In genomic region chr12:28130625-28131598, GRCh38 we compare ENCODE assay signal across 10 cellular contexts. TPM values are rescaled to one million over a fixed set of nuclear protein-coding genes. Genes with fewer than 3 reads are reported as not detected.
DNase-seq lines count a peak whose midpoint lies in the region; FAIRE-seq and TF ChIP-seq lines count a peak whose summit lies in the region.
"Had no signal": no experiment of that assay in that cellular context is flagged by ENCODE, and none has a peak within 500 bp of the region (broad histone marks: within the 10 kb centered on the region; RNA-seq: fewer than 3 reads in every experiment).

No MANE protein-coding gene starts in this region.

- no peak overlapping the region for H3K4me3 ChIP-seq in esophagus muscularis mucosa
- H3K4me3 ChIP-seq in skeletal muscle satellite cell (ENCODE audit: low read length), result no peak overlapping the region
- H3K4me3 ChIP-seq in effector memory CD4-positive, alpha-beta T cell (ENCODE audit: insufficient read depth, low read depth, low read length, poor library complexity, severe bottlenecking), result no peak overlapping the region

- intact Hi-C loops in activated CD4-positive, alpha-beta memory T cell treated with anti-CD3 and anti-CD28 coated beads for 36 hours (cut with micrococcal nuclease), result no loop called here
- intact Hi-C loops in esophagus muscularis mucosa (cut with DNase I), result no loop called here

- peaks cover 11% of the 10 kb centered on the region for H3K4me1 Mint-ChIP-seq in activated CD4-positive, alpha-beta memory T cell treated with anti-CD3 and anti-CD28 coated beads for 36 hours (ENCODE audit: low read depth)
- peaks cover 1% of the 10 kb centered on the region for H3K4me1 Mint-ChIP-seq in activated CD4-positive, alpha-beta memory T cell treated with anti-CD3 and anti-CD28 coated beads, Interleukin-2, amount 10 ng/mL, durations not matched to agents 7 days and 5 days

- H3K9me3 Mint-ChIP-seq in activated CD4-positive, alpha-beta memory T cell treated with anti-CD3 and anti-CD28 coated beads for 36 hours, result no peaks in the 10 kb centered on the region
- H3K9me3 Mint-ChIP-seq in activated CD4-positive, alpha-beta memory T cell treated with anti-CD3 and anti-CD28 coated beads, Interleukin-2, amount 10 ng/mL, durations not matched to agents 7 days and 5 days, result no peaks in the 10 kb centered on the region

- H3K4me1 ChIP-seq in esophagus muscularis mucosa (peaks cover 0 to 11% (median 4%) of the 10 kb centered on the region in 4 donors), skeletal muscle satellite cell (ENCODE audit: control insufficient read depth, insufficient read depth, low read length) (peaks cover 21% of the 10 kb centered on the region)
- no peaks in the 10 kb centered on the region for H3K4me1 ChIP-seq in effector memory CD4-positive, alpha-beta T cell (ENCODE audit: control insufficient read depth, insufficient read depth, low read length, poor library complexity, severe bottlenecking)

- TF ChIP-seq POLR2A in esophagus muscularis mucosa (IDR thresholded peaks at IDR 0.05; ENCODE audit: low read depth), result no peak

- H3K4me3 Mint-ChIP-seq in activated CD4-positive, alpha-beta memory T cell treated with anti-CD3 and anti-CD28 coated beads for 36 hours, result no peak overlapping the region
- H3K4me3 Mint-ChIP-seq in activated CD4-positive, alpha-beta memory T cell treated with anti-CD3 and anti-CD28 coated beads, Interleukin-2, amount 10 ng/mL, durations not matched to agents 7 days and 5 days, result no peak overlapping the region

- H3K36me3 ChIP-seq in esophagus muscularis mucosa (no peaks in the 10 kb centered on the region), skeletal muscle satellite cell (ENCODE audit: insufficient read depth, low read length) (no peaks in the 10 kb centered on the region)
- no peaks in the 10 kb centered on the region for H3K36me3 ChIP-seq in effector memory CD4-positive, alpha-beta T cell (ENCODE audit: control insufficient read depth, insufficient read depth, low read length)

- H3K9me3 ChIP-seq in esophagus muscularis mucosa (no peaks in the 10 kb centered on the region), skeletal muscle satellite cell (replicated peaks; ENCODE audit: low read length) (no peaks in the 10 kb centered on the region)
- H3K9me3 ChIP-seq in effector memory CD4-positive, alpha-beta T cell (ENCODE audit: control insufficient read depth, low read length), result no peaks in the 10 kb centered on the region

- POLR2A ChIA-PET in activated CD4-positive, alpha-beta memory T cell treated with anti-CD3 and anti-CD28 coated beads for 36 hours (lab: Charles Lee), result no interaction called here
- POLR2A ChIA-PET in activated CD4-positive, alpha-beta memory T cell treated with anti-CD3 and anti-CD28 coated beads, Interleukin-2, amount 10 ng/mL, durations not matched to agents 7 days and 5 days (lab: Charles Lee), result no interaction called here

- H3K27me3 ChIP-seq in esophagus muscularis mucosa, result no peaks in the 10 kb centered on the region
- H3K27me3 ChIP-seq in skeletal muscle satellite cell (ENCODE audit: control insufficient read depth, insufficient read depth, low read length), result no peaks in the 10 kb centered on the region
- H3K27me3 ChIP-seq in effector memory CD4-positive, alpha-beta T cell (replicated peaks; ENCODE audit: control insufficient read depth, insufficient read depth, low read length, poor library complexity, severe bottlenecking), result no peaks in the 10 kb centered on the region

- H3K27ac ChIP-seq in esophagus muscularis mucosa (replicated peaks in 1 of 4), result peak overlapping the region in 3 of 4 donors; percentile 13 to 32 (median 15)
- H3K27ac ChIP-seq in effector memory CD4-positive, alpha-beta T cell (ENCODE audit: insufficient read depth, low read length, poor library complexity, severe bottlenecking), result no peak overlapping the region
- H3K27ac ChIP-seq: KMS-11 had no signal

- no peak for TF ChIP-seq CTCF in esophagus muscularis mucosa (IDR thresholded peaks at IDR 0.05)

- H3K27me3 Mint-ChIP-seq in activated CD4-positive, alpha-beta memory T cell treated with anti-CD3 and anti-CD28 coated beads for 36 hours, result no peaks in the 10 kb centered on the region
- no peaks in the 10 kb centered on the region for H3K27me3 Mint-ChIP-seq in activated CD4-positive, alpha-beta memory T cell treated with anti-CD3 and anti-CD28 coated beads, Interleukin-2, amount 10 ng/mL, durations not matched to agents 7 days and 5 days

- H3K36me3 Mint-ChIP-seq in activated CD4-positive, alpha-beta memory T cell treated with anti-CD3 and anti-CD28 coated beads for 36 hours, result no peaks in the 10 kb centered on the region
- no peaks in the 10 kb centered on the region for H3K36me3 Mint-ChIP-seq in activated CD4-positive, alpha-beta memory T cell treated with anti-CD3 and anti-CD28 coated beads, Interleukin-2, amount 10 ng/mL, durations not matched to agents 7 days and 5 days (ENCODE audit: low read depth)

- H3K9ac ChIP-seq in skeletal muscle satellite cell (ENCODE audit: low read depth, low read length), result peak overlapping the region; percentile 45
- H3K9ac ChIP-seq: KMS-11 had no signal

- 52% methylated on average over 10 of the region's 10 CpGs for WGBS in esophagus muscularis mucosa

- peak overlapping the region; percentile 48 for H3K27ac Mint-ChIP-seq in activated CD4-positive, alpha-beta memory T cell treated with anti-CD3 and anti-CD28 coated beads for 36 hours
- H3K27ac Mint-ChIP-seq in activated CD4-positive, alpha-beta memory T cell treated with anti-CD3 and anti-CD28 coated beads, Interleukin-2, amount 10 ng/mL, durations not matched to agents 7 days and 5 days, result no peak overlapping the region

- peak; percentile 28 for DNase-seq in activated CD4-positive, alpha-beta memory T cell treated with anti-CD3 and anti-CD28 coated beads for 36 hours
- no peak for DNase-seq in activated CD4-positive, alpha-beta memory T cell treated with anti-CD3 and anti-CD28 coated beads, Interleukin-2, amount 10 ng/mL, durations not matched to agents 7 days and 5 days
- peak; percentile 95 for DNase-seq in RCC 7860 (ENCODE audit: low spot score)
- no peak for DNase-seq in esophagus muscularis mucosa (ENCODE audit: extremely low spot score)
- no peak for DNase-seq in effector memory CD4-positive, alpha-beta T cell
- DNase-seq in amygdala (lab: John Stamatoyannopoulos, UW), result no peak
- no peak for DNase-seq in DMS153 treated with DMSO at 0.1 percent for 48 hours (lab: John Stamatoyannopoulos, UW; ENCODE audit: unreplicated experiment)
- DNase-seq: nucleus accumbens had no signal

- peak; percentile 92 for FAIRE-seq in RCC 7860 (lab: Jason Lieb, UNC)

- peak overlapping the region; percentile 21 for H3K4me2 ChIP-seq in skeletal muscle satellite cell (ENCODE audit: low read length)
- H3K4me2 ChIP-seq: KMS-11 had no signal

- no peak for TF ChIP-seq EP300 in esophagus muscularis mucosa (IDR thresholded peaks at IDR 0.05)

- CTCF ChIA-PET in activated CD4-positive, alpha-beta memory T cell treated with anti-CD3 and anti-CD28 coated beads for 36 hours (lab: Charles Lee), result no interaction called here
- CTCF ChIA-PET in activated CD4-positive, alpha-beta memory T cell treated with anti-CD3 and anti-CD28 coated beads, Interleukin-2, amount 10 ng/mL, durations not matched to agents 7 days and 5 days (lab: Charles Lee), result no interaction called here

RNA-seq across cellular contexts. Expression of gene CCDC91, which starts 59.3 kb away (rescaled TPM):
- 10 to 100 TPM; 16.5 to 19.7 TPM for total RNA-seq in activated CD4-positive, alpha-beta memory T cell treated with anti-CD3 and anti-CD28 coated beads for 36 hours
- 10 to 100 TPM; 23.1 to 24.6 TPM for total RNA-seq in activated CD4-positive, alpha-beta memory T cell treated with anti-CD3 and anti-CD28 coated beads, Interleukin-2, amount 10 ng/mL, durations not matched to agents 7 days and 5 days
- total RNA-seq in esophagus muscularis mucosa, result 10 to 100 TPM; 51.1 to 76.4 (median 59.0) TPM
- total RNA-seq in skeletal muscle satellite cell (2012; rRNA removed), result 11.1 and 12.7 TPM in 2 replicates

Comparison
In these comparisons a context has a peak if more than half of its experiments do, and no peak if none do; other contexts are left out.
1. DNase-seq: peak in activated CD4-positive, alpha-beta memory T cell treated with anti-CD3 and anti-CD28 coated beads for 36 hours (single experiment) and RCC 7860 (single experiment); none in activated CD4-positive, alpha-beta memory T cell treated with anti-CD3 and anti-CD28 coated beads, Interleukin-2, amount 10 ng/mL, durations not matched to agents 7 days and 5 days (single experiment), esophagus muscularis mucosa (single experiment), effector memory CD4-positive, alpha-beta T cell (0 of 3), amygdala (0 of 56) and DMS153 treated with DMSO at 0.1 percent for 48 hours (single experiment).